In genomic region chr2:46273919-46274318, GRCh38 we compare ENCODE assay signal across 1 cellular context.
TF ChIP-seq lines count a peak whose summit lies in the region.

No MANE protein-coding gene starts in this region.

TF ChIP-seq in K562, 482 proteins besides CTCF, POLR2A, EP300 and RAD21:
- TF ChIP-seq, protein P1, sequence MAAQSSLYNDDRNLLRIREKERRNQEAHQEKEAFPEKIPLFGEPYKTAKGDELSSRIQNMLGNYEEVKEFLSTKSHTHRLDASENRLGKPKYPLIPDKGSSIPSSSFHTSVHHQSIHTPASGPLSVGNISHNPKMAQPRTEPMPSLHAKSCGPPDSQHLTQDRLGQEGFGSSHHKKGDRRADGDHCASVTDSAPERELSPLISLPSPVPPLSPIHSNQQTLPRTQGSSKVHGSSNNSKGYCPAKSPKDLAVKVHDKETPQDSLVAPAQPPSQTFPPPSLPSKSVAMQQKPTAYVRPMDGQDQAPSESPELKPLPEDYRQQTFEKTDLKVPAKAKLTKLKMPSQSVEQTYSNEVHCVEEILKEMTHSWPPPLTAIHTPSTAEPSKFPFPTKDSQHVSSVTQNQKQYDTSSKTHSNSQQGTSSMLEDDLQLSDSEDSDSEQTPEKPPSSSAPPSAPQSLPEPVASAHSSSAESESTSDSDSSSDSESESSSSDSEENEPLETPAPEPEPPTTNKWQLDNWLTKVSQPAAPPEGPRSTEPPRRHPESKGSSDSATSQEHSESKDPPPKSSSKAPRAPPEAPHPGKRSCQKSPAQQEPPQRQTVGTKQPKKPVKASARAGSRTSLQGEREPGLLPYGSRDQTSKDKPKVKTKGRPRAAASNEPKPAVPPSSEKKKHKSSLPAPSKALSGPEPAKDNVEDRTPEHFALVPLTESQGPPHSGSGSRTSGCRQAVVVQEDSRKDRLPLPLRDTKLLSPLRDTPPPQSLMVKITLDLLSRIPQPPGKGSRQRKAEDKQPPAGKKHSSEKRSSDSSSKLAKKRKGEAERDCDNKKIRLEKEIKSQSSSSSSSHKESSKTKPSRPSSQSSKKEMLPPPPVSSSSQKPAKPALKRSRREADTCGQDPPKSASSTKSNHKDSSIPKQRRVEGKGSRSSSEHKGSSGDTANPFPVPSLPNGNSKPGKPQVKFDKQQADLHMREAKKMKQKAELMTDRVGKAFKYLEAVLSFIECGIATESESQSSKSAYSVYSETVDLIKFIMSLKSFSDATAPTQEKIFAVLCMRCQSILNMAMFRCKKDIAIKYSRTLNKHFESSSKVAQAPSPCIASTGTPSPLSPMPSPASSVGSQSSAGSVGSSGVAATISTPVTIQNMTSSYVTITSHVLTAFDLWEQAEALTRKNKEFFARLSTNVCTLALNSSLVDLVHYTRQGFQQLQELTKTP (IDR thresholded peaks at IDR 0.05; ENCODE audit: low read depth in 1 of 2, partially characterized antibody in 2 of 2) = peak in 1 of 2 experiments; percentile 68
- TF ChIP-seq HINFP (tag; conservative IDR thresholded peaks at IDR 0.05; ENCODE audit: low read depth) (no peak), PTBP1 (IDR thresholded peaks at IDR 0.05; ENCODE audit: low read depth, low read length) (no peak), ZNF24 (IDR thresholded peaks at IDR 0.05) (0 out of 2 replicates have a peak, but pooled peaks have one; percentile 32), NFIC (IDR thresholded peaks at IDR 0.05) (0 out of 2 replicates have a peak, but pooled peaks have one; percentile 17), NR3C1 (CRISPR knock-in tag; IDR thresholded peaks at IDR 0.05) (no peak)
